ENCODE assay signal across 9 cellular contexts in the genomic region with DNA sequence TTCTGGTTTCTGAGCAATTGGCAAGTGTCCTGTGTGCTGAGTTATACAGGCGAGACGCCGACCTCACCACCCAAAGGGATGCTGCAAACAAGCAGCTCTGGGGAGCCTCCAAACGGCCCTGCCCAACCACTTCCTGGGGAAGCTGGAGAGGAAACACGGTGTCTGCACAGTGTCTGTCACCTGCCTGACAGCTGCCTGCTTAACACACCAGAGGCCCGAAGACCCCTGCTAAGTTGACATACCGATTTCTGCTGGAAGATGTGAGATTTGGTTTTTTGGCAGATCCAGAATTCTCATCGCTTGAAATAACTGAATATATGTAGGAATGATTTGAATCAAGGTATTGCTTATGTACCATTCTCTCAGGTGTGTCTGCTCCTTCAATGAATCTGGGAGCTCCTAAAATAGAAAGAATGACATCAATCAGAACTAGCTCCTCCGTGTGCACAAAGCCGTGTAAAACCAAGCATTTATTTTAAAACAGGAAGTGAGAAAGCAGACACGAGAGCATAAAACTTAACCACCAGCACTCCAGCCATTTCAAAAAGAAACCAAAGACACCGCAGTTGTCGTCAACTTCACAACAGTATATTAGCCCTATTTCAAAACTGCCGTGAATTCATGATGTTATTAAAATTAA. TPM values are rescaled to one million over a fixed set of nuclear protein-coding genes. Genes with fewer than 3 reads are reported as not detected.
A peak's percentile ranks its signal among the peaks of the same experiment; 100 is the strongest.
DNase-seq lines count a peak whose midpoint lies in the region; ATAC-seq, FAIRE-seq and TF ChIP-seq lines count a peak whose summit lies in the region.
"Had no signal": no experiment of that assay in that cellular context is flagged by ENCODE, and none has a peak within 500 bp of the region (broad histone marks: within the 10 kb centered on the region; RNA-seq: fewer than 3 reads in every experiment).

No MANE protein-coding gene starts in this region.

- TF ChIP-seq EP300 in K562 (IDR thresholded peaks at IDR 0.05; ENCODE audit: low read length) (no peak), suprapubic skin (IDR thresholded peaks at IDR 0.05) (no peak)

- H3K27me3 Mint-ChIP-seq in Calu3 (ENCODE audit: unreplicated experiment) = no peaks in the 10 kb centered on the region

- H4K20me1 ChIP-seq in K562 (replicated peaks; ENCODE audit: control insufficient read depth, insufficient read depth, low read length) = no peaks in the 10 kb centered on the region

- H3K36me3 ChIP-seq in K562 (ENCODE audit: control insufficient read depth, insufficient read depth, low read length) = no peaks in the 10 kb centered on the region
- no peaks in the 10 kb centered on the region for H3K36me3 ChIP-seq in muscle layer of duodenum (ENCODE audit: control insufficient read depth in 1 of 2, insufficient read depth in 2 of 2, low read length in 2 of 2)
- no peaks in the 10 kb centered on the region for H3K36me3 ChIP-seq in suprapubic skin

- TF ChIP-seq RAD21 in K562 (CRISPR knock-in tag; conservative IDR thresholded peaks at IDR 0.05 in 1 of 2, IDR thresholded peaks at IDR 0.05 in 1 of 2) = no peak

- no peaks in the 10 kb centered on the region; a peak in 1 of 5 replicates for H3K27me3 ChIP-seq in K562 (ENCODE audit: control insufficient read depth in 2 of 2, insufficient read depth in 2 of 2, low read length in 2 of 2)
- H3K27me3 ChIP-seq in muscle layer of duodenum (ENCODE audit: low read depth, low read length) = no peaks in the 10 kb centered on the region
- no peaks in the 10 kb centered on the region for H3K27me3 ChIP-seq in suprapubic skin

- peaks cover 10% of the 10 kb centered on the region for H3K4me1 Mint-ChIP-seq in Calu3 (ENCODE audit: low read depth, unreplicated experiment)

- H3K79me2 ChIP-seq in K562 (ENCODE audit: control insufficient read depth, insufficient read depth, low read length) = no peaks in the 10 kb centered on the region

- CTCF ChIA-PET in K562 (lab: Yijun Ruan, JAX; ENCODE audit: low intra/inter-chr PET ratio) = no interaction called here
- CTCF ChIA-PET in Calu3 (lab: Charles Lee) = interaction anchor here (0.6 to 1.2 kb wide), 2 partner anchors 14 to 22 kb away, joined by 3 to 4 read pairs; no protein-coding TSS in a partner anchor

- H3K36me3 Mint-ChIP-seq in Calu3 (ENCODE audit: insufficient read depth, unreplicated experiment) = no peaks in the 10 kb centered on the region

- intact Hi-C loops in K562 (cut with micrococcal nuclease) (no loop called here), Calu3 (cut with micrococcal nuclease; ENCODE audit: unreplicated experiment) (no loop called here)

- H3K4me3 ChIP-seq in K562 (no peak overlapping the region), muscle layer of duodenum (ENCODE audit: low read depth in 1 of 2, low read length in 2 of 2) (peak overlapping the region in 1 of 2 donors; percentile 26), suprapubic skin (no peak overlapping the region)

- H3K4me2 ChIP-seq in K562 (ENCODE audit: insufficient read depth, low read length) = no peak overlapping the region

- DNase-seq in AG20443 (ENCODE audit: low spot score) = peak; percentile 78
- peak; percentile 67 for DNase-seq in UCSD-AML1 (lab: John Stamatoyannopoulos, UW; ENCODE audit: unreplicated experiment)
- no peak for DNase-seq in K562 (ENCODE audit: extremely low read depth in 1 of 4, low spot score in 3 of 4)
- peak; percentile 76 to 83 for DNase-seq in suprapubic skin (ENCODE audit: low spot score in 2 of 2)
- DNase-seq in Calu3 = no peak

- H3K4me1 ChIP-seq in K562 (replicated peaks in 1 of 2; ENCODE audit: control insufficient read depth in 2 of 2, insufficient read depth in 2 of 2, low read length in 2 of 2) (peaks cover 27 to 35% of the 10 kb centered on the region in 2 experiments; a peak in 4 of 5 replicates), muscle layer of duodenum (ENCODE audit: control insufficient read depth in 1 of 2, insufficient read depth in 2 of 2, low read length in 2 of 2) (no peaks in the 10 kb centered on the region), suprapubic skin (peaks cover 9% of the 10 kb centered on the region)

- TF ChIP-seq CTCF in K562 (IDR thresholded peaks at IDR 0.05 in 2 of 3, conservative IDR thresholded peaks at IDR 0.05 in 1 of 3; ENCODE audit: insufficient read depth in 2 of 3, low read depth in 1 of 3, low read length in 3 of 3) (no peak), suprapubic skin (IDR thresholded peaks at IDR 0.05) (no peak), Calu3 (IDR thresholded peaks at IDR 0.05; ENCODE audit: unreplicated experiment) (no peak)

- H3K4me3 Mint-ChIP-seq in Calu3 (ENCODE audit: low read depth, unreplicated experiment) = no peak overlapping the region
- H3K4me3 Mint-ChIP-seq: nephron had no signal

- TF ChIP-seq POLR2A in K562 (conservative IDR thresholded peaks at IDR 0.05) = no peak
- no peak for TF ChIP-seq POLR2A in suprapubic skin (IDR thresholded peaks at IDR 0.05)

- BruUV-seq in K562 (replicated peaks; lab: Mats Ljungman, UMichigan) = no TSS peak
- no TSS peak for BruUV-seq in Calu3 (replicated peaks; lab: Mats Ljungman, UMichigan)

- in situ Hi-C loops in K562 (cut with MboI) = no loop called here

- no peaks in the 10 kb centered on the region for H3K9me1 ChIP-seq in K562 (ENCODE audit: control insufficient read depth, insufficient read depth, low read length)

- H3K9me3 ChIP-seq in K562 (replicated peaks; ENCODE audit: control insufficient read depth, insufficient read depth, low read depth, low read length) (no peaks in the 10 kb centered on the region), muscle layer of duodenum (ENCODE audit: control insufficient read depth in 1 of 2, low read length in 2 of 2) (no peaks in the 10 kb centered on the region), suprapubic skin (no peaks in the 10 kb centered on the region)

- H3K9ac ChIP-seq in K562 (ENCODE audit: insufficient read depth in 1 of 2, low read depth in 2 of 2, low read length in 2 of 2) = no peak overlapping the region; a peak in 1 of 4 replicates

- ATAC-seq in GM19351 (IDR thresholded peaks at IDR 0.05; ENCODE audit: unreplicated experiment) (peak; percentile 84), HG03460 (IDR thresholded peaks at IDR 0.05; ENCODE audit: unreplicated experiment) (peak; percentile 77), K562 (peak; percentile 63)

- no peak overlapping the region for H3K27ac Mint-ChIP-seq in Calu3 (ENCODE audit: unreplicated experiment)
- H3K27ac Mint-ChIP-seq: nephron had no signal

- POLR2A ChIA-PET in K562 (lab: Yijun Ruan, JAX) = interaction anchor here (0.9 to 1.9 kb wide), 4 partner anchors 10 to 46 kb away, joined by 3 to 8 read pairs (median 5); no protein-coding TSS in a partner anchor

- no peak for FAIRE-seq in K562 (lab: Jason Lieb, UNC)

- H3K27ac ChIP-seq in K562 (ENCODE audit: extremely low read depth, low read depth, low read length) = no peak overlapping the region
- peak overlapping the region; percentile 58 for H3K27ac ChIP-seq in muscle layer of duodenum (ENCODE audit: low read length)
- H3K27ac ChIP-seq in suprapubic skin = no peak overlapping the region

- 37% methylated on average over 14 of the region's 14 CpGs for WGBS in K562 (ENCODE audit: insufficient coverage, low coverage, missing lambda C conversion rate)
- WGBS in suprapubic skin = 28% methylated on average over 14 of the region's 14 CpGs

- peak overlapping the region; percentile 71 for H2AFZ ChIP-seq in K562 (ENCODE audit: low read depth, low read length)

- no peaks in the 10 kb centered on the region for H3K9me3 Mint-ChIP-seq in Calu3 (ENCODE audit: low read depth, unreplicated experiment)
- H3K9me3 Mint-ChIP-seq: nephron had no signal

TF ChIP-seq in K562, 482 proteins besides CTCF, POLR2A, EP300 and RAD21 (continues in another document):
- no peak for TF ChIP-seq ZNF3 (CRISPR knock-in tag; IDR thresholded peaks at IDR 0.05)

RNA-seq across cellular contexts. Expression of a gene that starts 27.2 kb away (rescaled TPM):
- total RNA-seq in K562 (2011; cell fraction: chromatin; rRNA removed; ENCODE audit: low replicate concordance) = not detected in 2 replicates
- not detected in 2 replicates for total RNA-seq in K562 (2011; cell fraction: nucleolus; rRNA removed)
- total RNA-seq in K562 (2011; cell fraction: nucleoplasm; rRNA removed) = not detected in 2 replicates
- total RNA-seq in K562 (2014; rRNA removed) = not detected in 2 replicates
- not detected in 2 replicates for total RNA-seq in K562 (2014; rRNA removed; fragmentation: Illumina TruSeq; extraction: Trizol)
- 0.04 TPM in 1 of 2 replicates, not detected in the other for total RNA-seq in K562 (2015; rRNA removed; fragmentation: Illumina TruSeq; extraction: Trizol)
- not detected in 2 replicates for total RNA-seq in K562 (2021)
- 0.04 and 0.07 TPM in 2 replicates for polyA plus RNA-seq in K562 (2011; rRNA removed)
- not detected in 2 replicates for polyA plus RNA-seq in K562 (2011; cell fraction: cytosol; rRNA removed)
- polyA plus RNA-seq in K562 (2011; cell fraction: nucleus; rRNA removed) = not detected in 2 replicates
- 0.03 and 0.17 TPM in 2 replicates for polyA plus RNA-seq in K562 (2012)
- polyA plus RNA-seq in K562 (2014; fragmentation: Illumina TruSeq; extraction: Trizol) = 0.01 TPM in 1 of 2 replicates, not detected in the other
- polyA plus RNA-seq in K562 (2014; fragmentation: Nextera tagmentation; extraction: Ambion mirVana) = under 1 TPM in 1 of 2 experiments, not detected in 1; 0.04 TPM
- 0.01 TPM in 1 of 2 replicates, not detected in the other for polyA plus RNA-seq in K562 (2014; rRNA removed)
- not detected in 2 replicates for polyA minus RNA-seq in K562 (2011; rRNA and poly(A)+ RNA removed)
- not detected in 2 replicates for polyA minus RNA-seq in K562 (2011; cell fraction: cytosol; rRNA and poly(A)+ RNA removed)
- polyA minus RNA-seq in K562 (2011; cell fraction: nucleus; rRNA and poly(A)+ RNA removed) = not detected in 2 replicates
- 1 to 10 TPM in 3 of 4 donors, under 1 TPM in 1; 0.83 to 3.7 (median 2.6) TPM for total RNA-seq in suprapubic skin
- total RNA-seq in Calu3 (2022) = not detected in 2 replicates

RNA-seq across cellular contexts. Expression of a gene that starts 41.1 kb away (rescaled TPM):
- total RNA-seq in K562 (2011; cell fraction: chromatin; rRNA removed; ENCODE audit: low replicate concordance) = not detected in 2 replicates
- not detected in 2 replicates for total RNA-seq in K562 (2011; cell fraction: nucleolus; rRNA removed)
- total RNA-seq in K562 (2011; cell fraction: nucleoplasm; rRNA removed) = not detected in 2 replicates
- total RNA-seq in K562 (2014; rRNA removed) = not detected in 2 replicates
- total RNA-seq in K562 (2014; rRNA removed; fragmentation: Illumina TruSeq; extraction: Trizol) = not detected in 2 replicates
- not detected in 2 replicates for total RNA-seq in K562 (2015; rRNA removed; fragmentation: Illumina TruSeq; extraction: Trizol)
- not detected in 2 replicates for total RNA-seq in K562 (2021)
- not detected in 2 replicates for polyA plus RNA-seq in K562 (2011; rRNA removed)
- polyA plus RNA-seq in K562 (2011; cell fraction: cytosol; rRNA removed) = 0.04 TPM in 1 of 2 replicates, not detected in the other
- not detected in 2 replicates for polyA plus RNA-seq in K562 (2011; cell fraction: nucleus; rRNA removed)
- polyA plus RNA-seq in K562 (2012) = 0.08 TPM in 1 of 2 replicates, not detected in the other
- polyA plus RNA-seq in K562 (2014; fragmentation: Illumina TruSeq; extraction: Trizol) = not detected in 2 replicates
- not detected for polyA plus RNA-seq in K562 (2014; fragmentation: Nextera tagmentation; extraction: Ambion mirVana)
- not detected in 2 replicates for polyA plus RNA-seq in K562 (2014; rRNA removed)
- polyA minus RNA-seq in K562 (2011; rRNA and poly(A)+ RNA removed) = not detected in 2 replicates
- polyA minus RNA-seq in K562 (2011; cell fraction: cytosol; rRNA and poly(A)+ RNA removed) = not detected in 2 replicates
- not detected in 2 replicates for polyA minus RNA-seq in K562 (2011; cell fraction: nucleus; rRNA and poly(A)+ RNA removed)
- total RNA-seq in suprapubic skin = not detected
- not detected in 2 replicates for total RNA-seq in Calu3 (2022)

Comparison
In these comparisons a context has a peak if more than half of its experiments do, and no peak if none do; other contexts are left out.
1. DNase-seq: peak in AG20443 (single experiment), UCSD-AML1 (single experiment) and suprapubic skin (2 of 2); none in K562 (0 of 4) and Calu3 (single experiment).
2. Peak in every context shown above with its lines, with median percentiles within 50 percentile points of each other: ATAC-seq.